ENCODE assay signal across 18 cellular contexts in the genomic region with DNA sequence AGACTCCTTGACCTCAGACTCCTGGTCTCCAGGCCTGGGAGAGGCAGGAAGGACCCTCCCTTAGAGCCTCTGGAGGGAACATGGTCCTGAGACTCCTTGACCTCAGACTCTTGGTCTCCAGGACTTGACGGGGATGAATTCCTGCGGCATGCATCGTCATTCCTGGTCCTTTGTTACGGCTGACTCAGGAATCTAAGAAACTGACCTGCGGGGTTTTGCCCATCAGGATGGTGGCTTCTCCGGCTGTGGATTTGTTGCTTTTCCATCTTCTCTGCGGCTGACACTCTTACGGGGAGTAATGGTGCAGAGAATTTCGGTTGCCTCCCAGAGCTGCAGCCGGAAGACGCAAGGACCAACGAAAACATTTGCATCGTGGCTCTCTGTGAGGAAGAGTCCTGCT. TPM values are rescaled to one million over a fixed set of nuclear protein-coding genes. Genes with fewer than 3 reads are reported as not detected.
"Had no signal": no experiment of that assay in that cellular context is flagged by ENCODE, and none has a peak within 500 bp of the region (broad histone marks: within the 10 kb centered on the region; RNA-seq: fewer than 3 reads in every experiment).

No MANE protein-coding gene starts in this region.

- H3K27ac ChIP-seq: breast epithelium, esophagus squamous epithelium, heart left ventricle, left ventricle myocardium inferior, right atrium auricular region had no signal

- H3K36me3 Mint-ChIP-seq: activated CD8-positive, alpha-beta memory T cell treated with anti-CD3 and anti-CD28 coated beads, Interleukin-2, amount 10 ng/mL, durations not matched to agents 7 days and 5 days; activated naive CD4-positive, alpha-beta T cell treated with anti-CD3 and anti-CD28 coated beads, Interleukin-2, amount 50 U/mL, for 72 hours; memory B cell; type B pancreatic cell had no signal

- H3K27me3 ChIP-seq: right atrium auricular region had no signal

- ATAC-seq: activated CD4-positive, CD25-positive, alpha-beta regulatory T cell treated with anti-CD3 and anti-CD28 coated beads, Interleukin-2, amount 50 U/mL, for 24 hours; activated CD8-positive, alpha-beta memory T cell treated with anti-CD3 and anti-CD28 coated beads, Interleukin-2, amount 10 ng/mL, durations not matched to agents 7 days and 5 days; activated naive CD4-positive, alpha-beta T cell treated with anti-CD3 and anti-CD28 coated beads, Interleukin-2, amount 50 U/mL, for 72 hours; activated T-cell treated with anti-CD3 and anti-CD28 coated beads, Interleukin-2, amount 50 U/mL, for 4 hours; heart left ventricle had no signal

- H3K4me1 ChIP-seq: breast epithelium, esophagus squamous epithelium, heart left ventricle, left ventricle myocardium inferior, right atrium auricular region had no signal

- H3K27ac Mint-ChIP-seq: activated CD8-positive, alpha-beta memory T cell treated with anti-CD3 and anti-CD28 coated beads, Interleukin-2, amount 10 ng/mL, durations not matched to agents 7 days and 5 days; activated naive CD4-positive, alpha-beta T cell treated with anti-CD3 and anti-CD28 coated beads, Interleukin-2, amount 50 U/mL, for 72 hours; memory B cell; type B pancreatic cell had no signal

- FAIRE-seq: keratinocyte had no signal

- H3K9me3 Mint-ChIP-seq: activated naive CD4-positive, alpha-beta T cell treated with anti-CD3 and anti-CD28 coated beads, Interleukin-2, amount 50 U/mL, for 72 hours; activated T-cell treated with anti-CD3 and anti-CD28 coated beads, Interleukin-2, amount 50 U/mL, for 4 hours; type B pancreatic cell had no signal

- H3K4me1 Mint-ChIP-seq: activated CD8-positive, alpha-beta memory T cell treated with anti-CD3 and anti-CD28 coated beads, Interleukin-2, amount 10 ng/mL, durations not matched to agents 7 days and 5 days; memory B cell had no signal

- H3K36me3 ChIP-seq: breast epithelium, esophagus squamous epithelium, heart left ventricle, left ventricle myocardium inferior, right atrium auricular region had no signal

- DNase-seq: activated CD4-positive, alpha-beta T cell treated with anti-CD3 and anti-CD28 coated beads, Interleukin-2, amount 50 U/mL, for 4 hours; activated CD8-positive, alpha-beta memory T cell treated with anti-CD3 and anti-CD28 coated beads, Interleukin-2, amount 10 ng/mL, durations not matched to agents 7 days and 5 days; activated effector memory CD4-positive, alpha-beta T cell treated with anti-CD3 and anti-CD28 coated beads, Interleukin-2, amount 50 U/mL, for 16 hours; activated T-cell treated with anti-CD3 and anti-CD28 coated beads, Interleukin-2, amount 50 U/mL, for 4 hours; amygdala; esophagus squamous epithelium; heart left ventricle; left ventricle myocardium inferior; stimulated activated naive CD4-positive, alpha-beta T cell had no signal

- H3K27me3 Mint-ChIP-seq: activated CD8-positive, alpha-beta memory T cell treated with anti-CD3 and anti-CD28 coated beads, Interleukin-2, amount 10 ng/mL, durations not matched to agents 7 days and 5 days had no signal

- H3K4me3 ChIP-seq: esophagus squamous epithelium, heart left ventricle, left ventricle myocardium inferior, right atrium auricular region had no signal

- H3K4me3 Mint-ChIP-seq: activated CD8-positive, alpha-beta memory T cell treated with anti-CD3 and anti-CD28 coated beads, Interleukin-2, amount 10 ng/mL, durations not matched to agents 7 days and 5 days; activated T-cell treated with anti-CD3 and anti-CD28 coated beads, Interleukin-2, amount 50 U/mL, for 4 hours; memory B cell; neural crest cell; type B pancreatic cell had no signal

RNA-seq across cellular contexts. Expression of gene SHOX, which starts 36.2 kb away (rescaled TPM):
- total RNA-seq: activated CD8-positive, alpha-beta memory T cell treated with anti-CD3 and anti-CD28 coated beads, Interleukin-2, amount 10 ng/mL, durations not matched to agents 7 days and 5 days; activated naive CD4-positive, alpha-beta T cell treated with anti-CD3 and anti-CD28 coated beads, Interleukin-2, amount 50 U/mL, for 72 hours; activated T-cell treated with anti-CD3 and anti-CD28 coated beads, Interleukin-2, amount 50 U/mL, for 4 hours; heart left ventricle; left ventricle myocardium inferior; right atrium auricular region; T-helper 2 cell treated with Interferon-gamma antibody and Interleukin-4, amounts not matched to agents 100 ng/mL and 5 ng/mL, for 36 hours had no signal
- polyA plus RNA-seq: heart left ventricle, keratinocyte had no signal
